In the genomic region with DNA sequence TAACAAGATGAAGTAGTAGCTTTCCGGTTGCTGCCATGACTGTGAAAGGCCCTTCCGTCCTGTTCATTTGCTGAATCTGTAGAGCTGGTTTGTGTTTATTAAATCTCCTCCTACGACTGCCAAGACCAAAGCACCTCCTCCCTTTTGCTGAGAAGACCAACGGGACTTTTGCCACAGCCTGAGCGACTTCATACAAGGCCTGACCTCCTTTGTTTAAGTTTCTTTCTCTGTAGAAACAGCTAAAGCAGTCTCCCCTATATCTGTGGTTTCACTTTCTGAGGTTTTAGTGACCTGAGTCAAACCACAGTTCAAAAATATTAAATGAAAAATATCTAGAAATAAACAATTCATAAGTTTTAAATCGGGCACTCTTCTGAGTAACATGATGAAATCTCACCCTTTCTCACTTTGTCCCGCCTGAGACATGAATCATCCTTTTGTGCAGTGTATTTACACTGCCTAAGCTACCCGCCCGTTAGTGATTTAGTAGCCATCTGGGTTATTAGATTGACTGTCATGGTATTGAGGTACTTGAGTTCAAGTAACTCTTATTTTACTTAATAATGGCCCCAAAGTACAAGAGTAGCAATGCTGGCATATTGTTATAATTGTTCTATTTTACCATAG, we compare ENCODE assay signal across 28 cellular contexts.
DNase-seq lines count a peak whose midpoint lies in the region; ATAC-seq, FAIRE-seq and TF ChIP-seq lines count a peak whose summit lies in the region.
"Had no signal": no experiment of that assay in that cellular context is flagged by ENCODE, and none has a peak within 500 bp of the region (broad histone marks: within the 10 kb centered on the region; RNA-seq: fewer than 3 reads in every experiment).

No MANE protein-coding gene starts in this region.

- H3K4me3 ChIP-seq in GM12878, result no peak overlapping the region
- H3K4me3 ChIP-seq: body of pancreas, dorsolateral prefrontal cortex, upper lobe of right lung had no signal

- peaks cover 2% of the 10 kb centered on the region for H3K27me3 Mint-ChIP-seq in endothelial cell (ENCODE audit: unreplicated experiment)
- H3K27me3 Mint-ChIP-seq: activated T-cell treated with anti-CD3 and anti-CD28 coated beads, Interleukin-2, amount 50 U/mL, for 24 hours; stimulated activated naive B cell treated with anti-CD40 and anti-IgM and Interleukin-4, amounts not matched to agents 10 μg/mL and 1 μg/mL and 100 μg/mL, for 72 hours had no signal

- H3K27ac Mint-ChIP-seq in endothelial cell (ENCODE audit: unreplicated experiment), result no peak overlapping the region
- H3K27ac Mint-ChIP-seq: activated T-cell treated with anti-CD3 and anti-CD28 coated beads, Interleukin-2, amount 50 U/mL, for 24 hours; stimulated activated naive B cell treated with anti-CD40 and anti-IgM and Interleukin-4, amounts not matched to agents 10 μg/mL and 1 μg/mL and 100 μg/mL, for 72 hours; T-helper 2 cell treated with Interferon-gamma antibody and Interleukin-4, amounts not matched to agents 5 μg/mL and 100 μg/mL, for 36 hours had no signal

- WGBS in GM12878 (ENCODE audit: insufficient coverage, insufficient replicate concordance, low lambda C conversion rate, missing lambda C conversion rate), result 31% methylated on average over 9 of the region's 9 CpGs

- no peak overlapping the region for H3K9ac ChIP-seq in GM12878 (ENCODE audit: control insufficient read depth, insufficient read depth, low read length)

- in situ Hi-C loops in GM12878 (cut with MboI), result no loop called here

- H2AFZ ChIP-seq in GM12878 (ENCODE audit: control insufficient read depth, low read depth, low read length), result no peak overlapping the region

- H3K27me3 ChIP-seq in GM12878 (replicated peaks in 1 of 2; ENCODE audit: control insufficient read depth in 2 of 2, insufficient read depth in 2 of 2, low read length in 1 of 2), result no peaks in the 10 kb centered on the region
- H3K27me3 ChIP-seq: body of pancreas, dorsolateral prefrontal cortex, upper lobe of right lung had no signal

- H3K27ac ChIP-seq in GM12878 (ENCODE audit: control insufficient read depth, insufficient read depth), result no peak overlapping the region
- H3K27ac ChIP-seq: 22Rv1, body of pancreas, dorsolateral prefrontal cortex, upper lobe of right lung had no signal

- RAD21 ChIA-PET in GM12878 (lab: Charles Lee; ENCODE audit: unreplicated experiment), result no interaction called here

- H3K79me2 ChIP-seq in GM12878 (ENCODE audit: control insufficient read depth, insufficient read depth, low read length), result no peaks in the 10 kb centered on the region

- peak; percentile 73 for ATAC-seq in GM12878
- ATAC-seq: body of pancreas; left ventricle myocardium superior; stimulated activated naive B cell treated with anti-CD40 and anti-IgM and Interleukin-4, amounts not matched to agents 10 μg/mL and 1 μg/mL and 100 μg/mL, for 72 hours; upper lobe of right lung had no signal

- TF ChIP-seq RAD21 in GM12878 (IDR thresholded peaks at IDR 0.05; ENCODE audit: insufficient read depth, low read depth, low read length), result no peak

- CTCF ChIA-PET in GM12878 (lab: Yijun Ruan, JAX), result interaction anchor here (0.8 to 0.9 kb wide), 2 partner anchors 34 to 130 kb away, joined by 3 read pairs; no protein-coding TSS in a partner anchor

- no peak for TF ChIP-seq EP300 in GM12878 (IDR thresholded peaks at IDR 0.05; ENCODE audit: borderline replicate concordance in 1 of 2, control insufficient read depth in 1 of 2, low read depth in 2 of 2, low read length in 2 of 2)

- H4K20me1 ChIP-seq in GM12878 (ENCODE audit: control insufficient read depth, insufficient read depth), result no peaks in the 10 kb centered on the region

- TF ChIP-seq CTCF in GM12878 (IDR thresholded peaks at IDR 0.05 in 2 of 3, conservative IDR thresholded peaks at IDR 0.05 in 1 of 3; ENCODE audit: control insufficient read depth in 2 of 3, extremely low read depth in 1 of 3, insufficient read depth in 1 of 3, low read depth in 3 of 3, low read length in 3 of 3), result no peak
- TF ChIP-seq CTCF in endothelial cell (IDR thresholded peaks at IDR 0.05; ENCODE audit: unreplicated experiment), result no peak

- POLR2A ChIA-PET in GM12878 (lab: Charles Lee), result no interaction called here

- no peaks in the 10 kb centered on the region for H3K4me1 ChIP-seq in GM12878 (ENCODE audit: control insufficient read depth, insufficient read depth, low read length)
- H3K4me1 ChIP-seq: body of pancreas, upper lobe of right lung had no signal

- TF ChIP-seq POLR2A in GM12878 (IDR thresholded peaks at IDR 0.05; ENCODE audit: low read depth, low read length), result no peak

- no peak overlapping the region for H3K4me2 ChIP-seq in GM12878 (ENCODE audit: control insufficient read depth, insufficient read depth)

- H3K9me3 ChIP-seq in GM12878 (replicated peaks; ENCODE audit: control insufficient read depth, insufficient read depth, low read length), result no peaks in the 10 kb centered on the region
- H3K9me3 ChIP-seq: body of pancreas, upper lobe of right lung had no signal

- no TSS peak for BruUV-seq in GM12878 (replicated peaks; lab: Mats Ljungman, UMichigan)

- H3K36me3 Mint-ChIP-seq in endothelial cell (ENCODE audit: low read depth, unreplicated experiment), result no peaks in the 10 kb centered on the region
- H3K36me3 Mint-ChIP-seq: stimulated activated naive B cell treated with anti-CD40 and anti-IgM and Interleukin-4, amounts not matched to agents 10 μg/mL and 1 μg/mL and 100 μg/mL, for 72 hours had no signal

- intact Hi-C loops in GM12878 (cut with micrococcal nuclease; ENCODE audit: unreplicated experiment), result no loop called here

- no peaks in the 10 kb centered on the region for H3K36me3 ChIP-seq in GM12878 (ENCODE audit: control insufficient read depth in 2 of 2, insufficient read depth in 2 of 2, low read length in 1 of 2)
- H3K36me3 ChIP-seq: upper lobe of right lung had no signal

- DNase-seq in DMS53 (lab: John Stamatoyannopoulos, UW) (peak; percentile 29), DMS53 treated with DMSO at 0.1 percent for 48 hours (lab: John Stamatoyannopoulos, UW; ENCODE audit: unreplicated experiment) (no peak), OCI-M1 (lab: John Stamatoyannopoulos, UW) (peak; percentile 12), GM12878 (ENCODE audit: low read depth, low spot score) (no peak), NOMO-1 treated with dmso at 0.1 percent for 144 hours (lab: John Stamatoyannopoulos, UW; ENCODE audit: unreplicated experiment) (no peak), endothelial cell (ENCODE audit: low spot score) (no peak), DMS79 (lab: John Stamatoyannopoulos, UW) (no peak), NK-92 (lab: John Stamatoyannopoulos, UW; ENCODE audit: unreplicated experiment) (no peak)
- DNase-seq: activated CD4-positive, alpha-beta T cell treated with anti-CD3 and anti-CD28 coated beads for 4 hours; activated gamma-delta T cell; activated T-cell treated with anti-CD3 and anti-CD28 coated beads, Interleukin-2, amount 50 U/mL, for 24 hours; body of pancreas; cerebellar nuclear complex; dorsolateral prefrontal cortex; Karpas-422; left ventricle myocardium superior; NCI-H1092; NCI-H1694 treated with DMSO at 0.1 percent for 48 hours; NCI-H2171; NCI-H510A treated with DMSO at 0.1 percent for 48 hours; occipital lobe; Right ventricle myocardium superior; stimulated activated naive B cell treated with anti-CD40 and anti-IgM and Interleukin-4, amounts not matched to agents 10 μg/mL and 1 μg/mL and 100 μg/mL, for 72 hours; upper lobe of right lung had no signal

- no peak for FAIRE-seq in GM12878 (lab: Jason Lieb, UNC)
- FAIRE-seq: G401.6, keratinocyte had no signal

- no peaks in the 10 kb centered on the region for H3K4me1 Mint-ChIP-seq in endothelial cell (ENCODE audit: unreplicated experiment)
- H3K4me1 Mint-ChIP-seq: stimulated activated naive B cell treated with anti-CD40 and anti-IgM and Interleukin-4, amounts not matched to agents 10 μg/mL and 1 μg/mL and 100 μg/mL, for 72 hours had no signal

- SMC1A ChIA-PET in GM12878 (lab: Charles Lee; ENCODE audit: uncharacterized antibody, unreplicated experiment), result interaction anchor here (0.9 to 1.2 kb wide), 3 partner anchors 8 to 17 kb away, joined by 3 read pairs; no protein-coding TSS in a partner anchor

- no peaks in the 10 kb centered on the region for H3K9me3 Mint-ChIP-seq in endothelial cell (ENCODE audit: unreplicated experiment)

- H3K4me3 Mint-ChIP-seq in endothelial cell (ENCODE audit: unreplicated experiment), result no peak overlapping the region
- H3K4me3 Mint-ChIP-seq: activated T-cell treated with anti-CD3 and anti-CD28 coated beads, Interleukin-2, amount 50 U/mL, for 24 hours; stimulated activated naive B cell treated with anti-CD40 and anti-IgM and Interleukin-4, amounts not matched to agents 10 μg/mL and 1 μg/mL and 100 μg/mL, for 72 hours; T-helper 2 cell treated with Interferon-gamma antibody and Interleukin-4, amounts not matched to agents 5 μg/mL and 100 μg/mL, for 36 hours had no signal

TF ChIP-seq in GM12878, 131 proteins besides CTCF, POLR2A, EP300 and RAD21 (continues in another document):
- TF ChIP-seq, protein P1, sequence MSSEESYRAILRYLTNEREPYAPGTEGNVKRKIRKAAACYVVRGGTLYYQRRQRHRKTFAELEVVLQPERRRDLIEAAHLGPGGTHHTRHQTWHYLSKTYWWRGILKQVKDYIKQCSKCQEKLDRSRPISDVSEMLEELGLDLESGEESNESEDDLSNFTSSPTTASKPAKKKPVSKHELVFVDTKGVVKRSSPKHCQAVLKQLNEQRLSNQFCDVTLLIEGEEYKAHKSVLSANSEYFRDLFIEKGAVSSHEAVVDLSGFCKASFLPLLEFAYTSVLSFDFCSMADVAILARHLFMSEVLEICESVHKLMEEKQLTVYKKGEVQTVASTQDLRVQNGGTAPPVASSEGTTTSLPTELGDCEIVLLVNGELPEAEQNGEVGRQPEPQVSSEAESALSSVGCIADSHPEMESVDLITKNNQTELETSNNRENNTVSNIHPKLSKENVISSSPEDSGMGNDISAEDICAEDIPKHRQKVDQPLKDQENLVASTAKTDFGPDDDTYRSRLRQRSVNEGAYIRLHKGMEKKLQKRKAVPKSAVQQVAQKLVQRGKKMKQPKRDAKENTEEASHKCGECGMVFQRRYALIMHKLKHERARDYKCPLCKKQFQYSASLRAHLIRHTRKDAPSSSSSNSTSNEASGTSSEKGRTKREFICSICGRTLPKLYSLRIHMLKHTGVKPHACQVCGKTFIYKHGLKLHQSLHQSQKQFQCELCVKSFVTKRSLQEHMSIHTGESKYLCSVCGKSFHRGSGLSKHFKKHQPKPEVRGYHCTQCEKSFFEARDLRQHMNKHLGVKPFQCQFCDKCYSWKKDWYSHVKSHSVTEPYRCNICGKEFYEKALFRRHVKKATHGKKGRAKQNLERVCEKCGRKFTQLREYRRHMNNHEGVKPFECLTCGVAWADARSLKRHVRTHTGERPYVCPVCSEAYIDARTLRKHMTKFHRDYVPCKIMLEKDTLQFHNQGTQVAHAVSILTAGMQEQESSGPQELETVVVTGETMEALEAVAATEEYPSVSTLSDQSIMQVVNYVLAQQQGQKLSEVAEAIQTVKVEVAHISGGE (CRISPR knock-in tag; IDR thresholded peaks at IDR 0.05), result no peak
- no peak for TF ChIP-seq CREM (IDR thresholded peaks at IDR 0.05; ENCODE audit: low read depth)
- no peak for TF ChIP-seq SREBF2 (IDR thresholded peaks at IDR 0.05; ENCODE audit: low read length)
- TF ChIP-seq ATF7 (IDR thresholded peaks at IDR 0.05; ENCODE audit: low read depth), result no peak
- no peak for TF ChIP-seq NR2C1 (IDR thresholded peaks at IDR 0.05)
- TF ChIP-seq CHD1 (IDR thresholded peaks at IDR 0.05; ENCODE audit: low read depth, low read length), result no peak
- TF ChIP-seq NFIC (IDR thresholded peaks at IDR 0.05; ENCODE audit: low read depth, low read length), result no peak

Comparison
In these comparisons a context has a peak if more than half of its experiments do, and no peak if none do; other contexts are left out.
1. DNase-seq: peak in DMS53 (single experiment) and OCI-M1 (single experiment); none in DMS53 treated with DMSO at 0.1 percent for 48 hours (single experiment), GM12878 (single experiment), NOMO-1 treated with dmso at 0.1 percent for 144 hours (single experiment), endothelial cell (single experiment), DMS79 (single experiment) and NK-92 (single experiment).